Comparison of ENCODE assay signal across 8 cellular contexts in genomic region chr1:28507646-28508434, GRCh38. TPM values are rescaled to one million over a fixed set of nuclear protein-coding genes. Genes with fewer than 3 reads are reported as not detected.
DNase-seq lines count a peak whose midpoint lies in the region; ATAC-seq and TF ChIP-seq lines count a peak whose summit lies in the region.

No MANE protein-coding gene starts in this region.

- ATAC-seq in memory B cell (ENCODE audit: low read depth) (no peak), upper lobe of left lung (ENCODE audit: low FRiP score in 2 of 2) (no peak), mucosa of descending colon (no peak)

- peaks cover 4% of the 10 kb centered on the region for H3K9me3 Mint-ChIP-seq in activated naive CD8-positive, alpha-beta T cell treated with anti-CD3 and anti-CD28 coated beads for 36 hours
- H3K9me3 Mint-ChIP-seq in memory B cell = no peaks in the 10 kb centered on the region

- H3K36me3 Mint-ChIP-seq in activated naive CD8-positive, alpha-beta T cell treated with anti-CD3 and anti-CD28 coated beads for 36 hours = peaks cover 74% of the 10 kb centered on the region
- peaks cover 33% of the 10 kb centered on the region for H3K36me3 Mint-ChIP-seq in memory B cell

- H3K4me1 ChIP-seq in upper lobe of left lung (peaks cover 43 to 62% (median 52%) of the 10 kb centered on the region in 4 donors), mucosa of descending colon (ENCODE audit: low read depth) (peaks cover 44% of the 10 kb centered on the region)

- H3K4me1 Mint-ChIP-seq in activated naive CD8-positive, alpha-beta T cell treated with anti-CD3 and anti-CD28 coated beads for 36 hours = peaks cover 54% of the 10 kb centered on the region
- H3K4me1 Mint-ChIP-seq in memory B cell = peaks cover 38% of the 10 kb centered on the region

- TF ChIP-seq CTCF in upper lobe of left lung (IDR thresholded peaks at IDR 0.05) = no peak
- no peak for TF ChIP-seq CTCF in mucosa of descending colon (IDR thresholded peaks at IDR 0.05)

- WGBS in upper lobe of left lung, 2 donors = 20 to 29% methylated on average over 10 of the region's 10 CpGs

- H3K9me3 ChIP-seq in upper lobe of left lung (no peaks in the 10 kb centered on the region), mucosa of descending colon (no peaks in the 10 kb centered on the region)

- peak overlapping the region; percentile 64 to 93 (median 72) for H3K4me3 ChIP-seq in upper lobe of left lung
- H3K4me3 ChIP-seq in mucosa of descending colon = no peak overlapping the region

- peaks cover 70% of the 10 kb centered on the region for H3K27me3 Mint-ChIP-seq in activated naive CD8-positive, alpha-beta T cell treated with anti-CD3 and anti-CD28 coated beads for 36 hours
- H3K27me3 Mint-ChIP-seq in memory B cell = no peaks in the 10 kb centered on the region

- H3K27me3 ChIP-seq in upper lobe of left lung = no peaks in the 10 kb centered on the region

- H3K36me3 ChIP-seq in upper lobe of left lung (peaks cover 22 to 52% (median 35%) of the 10 kb centered on the region in 4 donors), mucosa of descending colon (ENCODE audit: low read depth) (peaks cover 6% of the 10 kb centered on the region)

- peak overlapping the region; percentile 97 for H3K27ac Mint-ChIP-seq in activated naive CD8-positive, alpha-beta T cell treated with anti-CD3 and anti-CD28 coated beads for 36 hours
- H3K27ac Mint-ChIP-seq in memory B cell = peak overlapping the region; percentile 95

- TF ChIP-seq EP300 in upper lobe of left lung (IDR thresholded peaks at IDR 0.05) = no peak

- DNase-seq in stimulated activated CD4-positive, alpha-beta T cell treated with anti-CD3 and anti-CD28 coated beads, Interleukin-12 subunit alpha, Interleukin-12 subunit beta, amount 100 ng/mL, for 4 hours = peak; percentile 40
- no peak for DNase-seq in stimulated activated CD4-positive, alpha-beta T cell treated with anti-CD3 and anti-CD28 coated beads, Interleukin-1b, Interleukin-23, amount 100 ng/mL, for 48 hours
- DNase-seq in activated naive CD8-positive, alpha-beta T cell treated with anti-CD3 and anti-CD28 coated beads for 36 hours = no peak
- DNase-seq in memory B cell (ENCODE audit: low spot score in 2 of 2) (no peak), upper lobe of left lung (no peak), MV-4-11 (lab: John Stamatoyannopoulos, UW) (no peak), amniotic stem cell (lab: John Stamatoyannopoulos, UW) (no peak), mucosa of descending colon (no peak)

- intact Hi-C loops in mucosa of descending colon (cut with DNase I, micrococcal nuclease) = no loop called here

- TF ChIP-seq POLR2A in upper lobe of left lung (IDR thresholded peaks at IDR 0.05) = no peak

- H3K4me3 Mint-ChIP-seq in activated naive CD8-positive, alpha-beta T cell treated with anti-CD3 and anti-CD28 coated beads for 36 hours = peak overlapping the region; percentile 97
- H3K4me3 Mint-ChIP-seq in memory B cell = peak overlapping the region; percentile 97

- H3K27ac ChIP-seq in upper lobe of left lung = peak overlapping the region; percentile 62 to 90 (median 87)

RNA-seq across cellular contexts. Expression of gene RCC1, which starts 2.0 kb away (rescaled TPM):
- total RNA-seq in activated naive CD8-positive, alpha-beta T cell treated with anti-CD3 and anti-CD28 coated beads for 36 hours = 100 to 1,000 TPM; 133 to 138 TPM
- total RNA-seq in upper lobe of left lung (10 to 100 TPM; 17.6 to 32.7 (median 20.1) TPM), mucosa of descending colon (10 to 100 TPM; 23.0 to 34.3 (median 25.3) TPM)

RNA-seq across cellular contexts. Expression of gene TRNAU1AP, which starts 45.0 kb away (rescaled TPM):
- 10 to 100 TPM; 42.6 to 43.2 TPM for total RNA-seq in activated naive CD8-positive, alpha-beta T cell treated with anti-CD3 and anti-CD28 coated beads for 36 hours
- total RNA-seq in upper lobe of left lung (10 to 100 TPM; 19.6 to 35.6 (median 25.3) TPM), mucosa of descending colon (10 to 100 TPM; 13.1 to 20.9 (median 16.0) TPM)
